In genomic region chr10:63268798-63269503, GRCh38 we compare ENCODE assay signal across 1 cellular context.
TF ChIP-seq lines count a peak whose summit lies in the region.

No MANE protein-coding gene starts in this region.

TF ChIP-seq in HepG2, 621 proteins besides CTCF, POLR2A, EP300 and RAD21 (continued from another document and continues in another):
- TF ChIP-seq ZNF609 (CRISPR knock-in tag; IDR thresholded peaks at IDR 0.05; ENCODE audit: borderline replicate concordance) (no peak), GMEB2 (CRISPR knock-in tag; IDR thresholded peaks at IDR 0.05; ENCODE audit: low read depth) (no peak), AKAP8 (CRISPR knock-in tag; IDR thresholded peaks at IDR 0.05) (no peak), ARNT2 (CRISPR knock-in tag; IDR thresholded peaks at IDR 0.05; ENCODE audit: low read depth) (peak; percentile 39; the same call in 1 of the 2 replicates), ZFP1 (CRISPR knock-in tag; IDR thresholded peaks at IDR 0.05) (no peak), ZNF431 (CRISPR knock-in tag; IDR thresholded peaks at IDR 0.05; ENCODE audit: borderline replicate concordance, low read depth) (no peak), RORA (CRISPR knock-in tag; IDR thresholded peaks at IDR 0.05) (no peak), DRAP1 (CRISPR knock-in tag; IDR thresholded peaks at IDR 0.05) (peak; percentile 71), HNF4A (CRISPR knock-in tag; IDR thresholded peaks at IDR 0.05) (peak; percentile 27; the same call in 1 of the 2 replicates), ZFP36 (IDR thresholded peaks at IDR 0.05; ENCODE audit: borderline replicate concordance, low read depth, low read length, partially characterized antibody) (no peak), SALL1 (CRISPR knock-in tag; IDR thresholded peaks at IDR 0.05) (peak; percentile 83), ZBTB14 (CRISPR knock-in tag; IDR thresholded peaks at IDR 0.05) (no peak), STAT5B (CRISPR knock-in tag; IDR thresholded peaks at IDR 0.05) (no peak), POLR2AphosphoS5 (IDR thresholded peaks at IDR 0.05; ENCODE audit: low read depth, low read length) (peak; percentile 95), SIX4 (CRISPR knock-in tag; IDR thresholded peaks at IDR 0.05) (peak; percentile 37; the same call in 1 of the 2 replicates), TEF (CRISPR knock-in tag; IDR thresholded peaks at IDR 0.05) (no peak; the same call in 1 of the 2 replicates), NBN (conservative IDR thresholded peaks at IDR 0.05) (no peak), ATF1 (CRISPR knock-in tag; IDR thresholded peaks at IDR 0.05) (0 out of 2 replicates have a peak, but pooled peaks have one; percentile 34), YY1 (IDR thresholded peaks at IDR 0.05; ENCODE audit: insufficient read depth, insufficient replicate concordance, low read depth, low read length) (no peak), BRCA1 (CRISPR knock-in tag; IDR thresholded peaks at IDR 0.05) (0 out of 2 replicates have a peak, but pooled peaks have one; percentile 64), ZGPAT (CRISPR knock-in tag; IDR thresholded peaks at IDR 0.05) (peak; percentile 61), DMAP1 (CRISPR knock-in tag; IDR thresholded peaks at IDR 0.05) (peak; percentile 57; the same call in 1 of the 2 replicates), ZNF142 (CRISPR knock-in tag; IDR thresholded peaks at IDR 0.05) (peak; percentile 66), MIER3 (CRISPR knock-in tag; IDR thresholded peaks at IDR 0.05; ENCODE audit: borderline replicate concordance) (0 out of 2 replicates have a peak, but pooled peaks have one; percentile 41), KMT2A (CRISPR knock-in tag; IDR thresholded peaks at IDR 0.05) (peak; percentile 53; the same call in 1 of the 2 replicates), ZNF720 (CRISPR knock-in tag; IDR thresholded peaks at IDR 0.05) (no peak), HOMEZ (CRISPR knock-in tag; IDR thresholded peaks at IDR 0.05; ENCODE audit: low read depth) (0 out of 2 replicates have a peak, but pooled peaks have one; percentile 21), HOXA9 (CRISPR knock-in tag; IDR thresholded peaks at IDR 0.05; ENCODE audit: borderline replicate concordance) (no peak), ZNF772 (CRISPR knock-in tag; IDR thresholded peaks at IDR 0.05) (no peak), SNAPC5 (CRISPR knock-in tag; IDR thresholded peaks at IDR 0.05; ENCODE audit: borderline replicate concordance) (no peak), MTA3 (CRISPR knock-in tag; IDR thresholded peaks at IDR 0.05) (no peak), ZNF891 (CRISPR knock-in tag; IDR thresholded peaks at IDR 0.05) (no peak), SNRNP70 (IDR thresholded peaks at IDR 0.05; ENCODE audit: low read depth, low read length) (no peak), SKI (IDR thresholded peaks at IDR 0.05; ENCODE audit: partially characterized antibody) (peak; percentile 82), SMAD3 (CRISPR knock-in tag; IDR thresholded peaks at IDR 0.05) (peak; percentile 74)
